ENCODE assay signal across 7 cellular contexts in the genomic region with DNA sequence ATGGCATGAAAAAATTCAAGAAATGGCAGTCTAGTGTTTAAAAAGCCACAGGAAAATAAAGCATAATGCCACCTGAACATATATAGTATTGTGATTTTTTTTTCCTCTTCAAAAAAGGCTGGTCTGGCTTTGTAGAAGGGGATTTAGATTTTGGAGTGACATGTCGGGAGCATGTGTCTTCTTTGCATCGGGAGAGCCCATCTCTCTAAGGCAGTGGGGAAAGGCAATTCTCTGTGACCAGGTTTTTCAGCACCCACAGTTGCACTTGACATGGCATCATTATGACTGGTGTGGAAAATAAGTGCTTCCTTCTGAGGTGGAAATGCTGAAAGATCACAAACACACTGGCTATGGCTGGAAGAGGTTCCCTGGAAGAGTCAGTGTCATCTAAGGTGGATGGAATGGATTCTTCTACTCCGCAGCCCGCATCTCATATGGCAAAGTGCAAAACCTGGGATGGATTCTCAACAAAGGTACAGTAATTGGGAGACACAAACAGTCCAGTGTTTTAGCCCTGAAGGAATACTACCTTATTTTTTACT.
DNase-seq lines count a peak whose midpoint lies in the region; ATAC-seq lines count a peak whose summit lies in the region.

No MANE protein-coding gene starts in this region.

- H3K36me3 ChIP-seq in stomach smooth muscle (ENCODE audit: control insufficient read depth in 2 of 2, insufficient read depth in 2 of 2, low read length in 2 of 2): no peaks in the 10 kb centered on the region

- H3K4me3 ChIP-seq in stomach smooth muscle (ENCODE audit: low read length in 2 of 2): peak overlapping the region; percentile 75 to 82

- peaks cover 32% of the 10 kb centered on the region for H3K4me1 ChIP-seq in stomach smooth muscle (ENCODE audit: control insufficient read depth, insufficient read depth, low read length)

- H3K27ac ChIP-seq in stomach smooth muscle (ENCODE audit: low read length): peak overlapping the region; percentile 84

- DNase-seq in HCEC 1CT: peak; percentile 67
- peak; percentile 68 for DNase-seq in NCI-H460 (ENCODE audit: extremely low read depth, low read depth)
- peak; percentile 87 for DNase-seq in cerebellum (ENCODE audit: low spot score)
- DNase-seq in islet precursor cell: peak; percentile 79
- DNase-seq in stimulated activated CD4-positive, alpha-beta T cell treated with anti-CD3 and anti-CD28 coated beads, Interleukin-4, amount 100 ng/mL, for 1 hour: no peak

- no peak for ATAC-seq in GM19397 (IDR thresholded peaks at IDR 0.05; ENCODE audit: unreplicated experiment)

- H3K9me3 ChIP-seq in stomach smooth muscle (ENCODE audit: control insufficient read depth in 2 of 2, low read length in 2 of 2): no peaks in the 10 kb centered on the region

- H3K27me3 ChIP-seq in stomach smooth muscle (ENCODE audit: control insufficient read depth in 1 of 2, insufficient read depth in 2 of 2, low read length in 2 of 2): no peaks in the 10 kb centered on the region

- peak overlapping the region; percentile 47 to 76 for H3K9ac ChIP-seq in stomach smooth muscle (ENCODE audit: low read length in 2 of 2)
